26 cellular contexts compared by ENCODE assay signal in genomic region chr15:92051726-92052125, GRCh38.
"Had no signal": no experiment of that assay in that cellular context is flagged by ENCODE, and none has a peak within 500 bp of the region (broad histone marks: within the 10 kb centered on the region; RNA-seq: fewer than 3 reads in every experiment).

No MANE protein-coding gene starts in this region.

- H3K27me3 ChIP-seq: brain microvascular endothelial cell, cardiac muscle cell had no signal

- H3K36me3 ChIP-seq: brain microvascular endothelial cell, cardiac muscle cell had no signal

- H3K27ac ChIP-seq: brain microvascular endothelial cell, cardiac muscle cell, KMS-11, RWPE1, VCaP had no signal

- H3K9ac ChIP-seq: KMS-11 had no signal

- H3K4me2 ChIP-seq: KMS-11 had no signal

- ATAC-seq: activated T-cell treated with anti-CD3 and anti-CD28 coated beads, Interleukin-2, amount 50 U/mL, for 4 hours; activated T-helper 17 cell treated with anti-CD3 and anti-CD28 coated beads, Interleukin-2, amount 50 U/mL, for 72 hours; Panc1 had no signal

- DNase-seq: activated CD4-positive, alpha-beta memory T cell treated with anti-CD3 and anti-CD28 coated beads for 36 hours; activated CD4-positive, alpha-beta T cell treated with anti-CD3 and anti-CD28 coated beads, Interleukin-2, amount 10 ng/mL, durations not matched to agents 7 days and 5 days; activated CD4-positive, CD25-positive, alpha-beta regulatory T cell; activated CD8-positive, alpha-beta memory T cell treated with anti-CD3 and anti-CD28 coated beads for 24 hours; activated gamma-delta T cell; activated naive CD4-positive, alpha-beta T cell treated with anti-CD3 and anti-CD28 coated beads for 36 hours; activated T-cell treated with anti-CD3 and anti-CD28 coated beads, Interleukin-2, amount 50 U/mL, for 4 hours; brain microvascular endothelial cell; NCI-H1092; NCI-H1417; NCI-H1930; NCI-H2171; NCI-H2227 treated with DMSO at 0.1 percent for 48 hours; NCI-H446 treated with DMSO at 0.1 percent for 48 hours; NCI-H69; NK-92 treated with Interleukin-12 subunit alpha and Interleukin-12 subunit beta, amount 100 ng/mL, for 24 hours; OCI-M1; SHP77 treated with DMSO at 0.1 percent for 48 hours; T-helper 2 cell; T1000 had no signal

- H3K4me3 ChIP-seq: cardiac muscle cell had no signal
